In the genomic region with DNA sequence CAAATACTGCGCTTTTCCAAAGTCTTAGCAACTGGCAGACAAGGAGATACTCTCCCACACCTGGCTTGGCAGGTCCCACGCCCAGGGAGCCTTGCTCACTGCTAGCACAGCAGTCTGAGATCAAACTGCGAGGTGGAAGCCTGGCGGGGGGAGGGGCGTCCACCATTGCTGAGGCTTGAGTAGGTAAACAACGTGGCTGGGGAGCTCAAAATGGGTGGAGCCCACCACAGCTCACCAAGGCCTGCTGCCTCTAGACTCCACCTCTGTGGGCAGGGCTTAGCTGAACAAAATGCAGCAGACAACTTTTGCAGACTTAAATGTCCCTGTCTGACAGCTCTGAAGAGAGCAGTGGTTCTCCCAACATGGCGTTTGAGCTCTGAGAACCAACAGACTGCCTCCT, we compare ENCODE assay signal across 1 cellular context.
A peak's percentile ranks its signal among the peaks of the same experiment; 100 is the strongest.
TF ChIP-seq lines count a peak whose summit lies in the region.

No MANE protein-coding gene starts in this region.

TF ChIP-seq in HepG2, 621 proteins besides CTCF, POLR2A, EP300 and RAD21 (continued from another document and continues in another):
- TF ChIP-seq, protein P1, sequence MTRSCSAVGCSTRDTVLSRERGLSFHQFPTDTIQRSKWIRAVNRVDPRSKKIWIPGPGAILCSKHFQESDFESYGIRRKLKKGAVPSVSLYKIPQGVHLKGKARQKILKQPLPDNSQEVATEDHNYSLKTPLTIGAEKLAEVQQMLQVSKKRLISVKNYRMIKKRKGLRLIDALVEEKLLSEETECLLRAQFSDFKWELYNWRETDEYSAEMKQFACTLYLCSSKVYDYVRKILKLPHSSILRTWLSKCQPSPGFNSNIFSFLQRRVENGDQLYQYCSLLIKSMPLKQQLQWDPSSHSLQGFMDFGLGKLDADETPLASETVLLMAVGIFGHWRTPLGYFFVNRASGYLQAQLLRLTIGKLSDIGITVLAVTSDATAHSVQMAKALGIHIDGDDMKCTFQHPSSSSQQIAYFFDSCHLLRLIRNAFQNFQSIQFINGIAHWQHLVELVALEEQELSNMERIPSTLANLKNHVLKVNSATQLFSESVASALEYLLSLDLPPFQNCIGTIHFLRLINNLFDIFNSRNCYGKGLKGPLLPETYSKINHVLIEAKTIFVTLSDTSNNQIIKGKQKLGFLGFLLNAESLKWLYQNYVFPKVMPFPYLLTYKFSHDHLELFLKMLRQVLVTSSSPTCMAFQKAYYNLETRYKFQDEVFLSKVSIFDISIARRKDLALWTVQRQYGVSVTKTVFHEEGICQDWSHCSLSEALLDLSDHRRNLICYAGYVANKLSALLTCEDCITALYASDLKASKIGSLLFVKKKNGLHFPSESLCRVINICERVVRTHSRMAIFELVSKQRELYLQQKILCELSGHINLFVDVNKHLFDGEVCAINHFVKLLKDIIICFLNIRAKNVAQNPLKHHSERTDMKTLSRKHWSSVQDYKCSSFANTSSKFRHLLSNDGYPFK (CRISPR knock-in tag; IDR thresholded peaks at IDR 0.05; ENCODE audit: borderline replicate concordance), result peak; percentile 60; the same call in 1 of the 2 replicates
- TF ChIP-seq, protein P2, sequence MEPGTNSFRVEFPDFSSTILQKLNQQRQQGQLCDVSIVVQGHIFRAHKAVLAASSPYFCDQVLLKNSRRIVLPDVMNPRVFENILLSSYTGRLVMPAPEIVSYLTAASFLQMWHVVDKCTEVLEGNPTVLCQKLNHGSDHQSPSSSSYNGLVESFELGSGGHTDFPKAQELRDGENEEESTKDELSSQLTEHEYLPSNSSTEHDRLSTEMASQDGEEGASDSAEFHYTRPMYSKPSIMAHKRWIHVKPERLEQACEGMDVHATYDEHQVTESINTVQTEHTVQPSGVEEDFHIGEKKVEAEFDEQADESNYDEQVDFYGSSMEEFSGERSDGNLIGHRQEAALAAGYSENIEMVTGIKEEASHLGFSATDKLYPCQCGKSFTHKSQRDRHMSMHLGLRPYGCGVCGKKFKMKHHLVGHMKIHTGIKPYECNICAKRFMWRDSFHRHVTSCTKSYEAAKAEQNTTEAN (CRISPR knock-in tag; conservative IDR thresholded peaks at IDR 0.05), result no peak
- TF ChIP-seq HOXA3 (CRISPR knock-in tag; IDR thresholded peaks at IDR 0.05) (peak; percentile 57; the same call in 1 of the 2 replicates), MAF1 (CRISPR knock-in tag; IDR thresholded peaks at IDR 0.05; ENCODE audit: borderline replicate concordance) (peak; percentile 37; the same call in 1 of the 2 replicates), KLF6 (CRISPR knock-in tag; IDR thresholded peaks at IDR 0.05) (0 out of 2 replicates have a peak, but pooled peaks have one; percentile 27), HOMEZ (CRISPR knock-in tag; IDR thresholded peaks at IDR 0.05; ENCODE audit: low read depth) (0 out of 2 replicates have a peak, but pooled peaks have one; percentile 28), REPIN1 (CRISPR knock-in tag; IDR thresholded peaks at IDR 0.05; ENCODE audit: borderline replicate concordance, low read depth) (0 out of 2 replicates have a peak, but pooled peaks have one; percentile 15), FOXO1 (CRISPR knock-in tag; IDR thresholded peaks at IDR 0.05) (peak; percentile 56; the same call in 1 of the 2 replicates), ZHX1 (CRISPR knock-in tag; IDR thresholded peaks at IDR 0.05; ENCODE audit: low read depth) (no peak), THAP11 (CRISPR knock-in tag; IDR thresholded peaks at IDR 0.05) (no peak; the same call in 1 of the 2 replicates), MLLT10 (CRISPR knock-in tag; IDR thresholded peaks at IDR 0.05) (no peak), BCL6 (CRISPR knock-in tag; IDR thresholded peaks at IDR 0.05) (peak; percentile 15; the same call in 1 of the 2 replicates), SP5 (CRISPR knock-in tag; IDR thresholded peaks at IDR 0.05; ENCODE audit: borderline replicate concordance, low read depth) (peak; percentile 46; the same call in 1 of the 2 replicates), SAP130 (CRISPR knock-in tag; IDR thresholded peaks at IDR 0.05; ENCODE audit: low read depth) (peak; percentile 56), SP2 (CRISPR knock-in tag; IDR thresholded peaks at IDR 0.05) (no peak), RBAK (CRISPR knock-in tag; IDR thresholded peaks at IDR 0.05) (no peak), FLYWCH1 (CRISPR knock-in tag; IDR thresholded peaks at IDR 0.05) (no peak)
- TF ChIP-seq, protein P3, sequence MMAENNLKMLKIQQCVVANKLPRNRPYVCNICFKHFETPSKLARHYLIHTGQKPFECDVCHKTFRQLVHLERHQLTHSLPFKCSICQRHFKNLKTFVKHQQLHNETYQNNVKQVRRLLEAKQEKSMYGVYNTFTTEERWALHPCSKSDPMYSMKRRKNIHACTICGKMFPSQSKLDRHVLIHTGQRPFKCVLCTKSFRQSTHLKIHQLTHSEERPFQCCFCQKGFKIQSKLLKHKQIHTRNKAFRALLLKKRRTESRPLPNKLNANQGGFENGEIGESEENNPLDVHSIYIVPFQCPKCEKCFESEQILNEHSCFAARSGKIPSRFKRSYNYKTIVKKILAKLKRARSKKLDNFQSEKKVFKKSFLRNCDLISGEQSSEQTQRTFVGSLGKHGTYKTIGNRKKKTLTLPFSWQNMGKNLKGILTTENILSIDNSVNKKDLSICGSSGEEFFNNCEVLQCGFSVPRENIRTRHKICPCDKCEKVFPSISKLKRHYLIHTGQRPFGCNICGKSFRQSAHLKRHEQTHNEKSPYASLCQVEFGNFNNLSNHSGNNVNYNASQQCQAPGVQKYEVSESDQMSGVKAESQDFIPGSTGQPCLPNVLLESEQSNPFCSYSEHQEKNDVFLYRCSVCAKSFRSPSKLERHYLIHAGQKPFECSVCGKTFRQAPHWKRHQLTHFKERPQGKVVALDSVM (CRISPR knock-in tag; IDR thresholded peaks at IDR 0.05), result no peak
- TF ChIP-seq, protein P4, sequence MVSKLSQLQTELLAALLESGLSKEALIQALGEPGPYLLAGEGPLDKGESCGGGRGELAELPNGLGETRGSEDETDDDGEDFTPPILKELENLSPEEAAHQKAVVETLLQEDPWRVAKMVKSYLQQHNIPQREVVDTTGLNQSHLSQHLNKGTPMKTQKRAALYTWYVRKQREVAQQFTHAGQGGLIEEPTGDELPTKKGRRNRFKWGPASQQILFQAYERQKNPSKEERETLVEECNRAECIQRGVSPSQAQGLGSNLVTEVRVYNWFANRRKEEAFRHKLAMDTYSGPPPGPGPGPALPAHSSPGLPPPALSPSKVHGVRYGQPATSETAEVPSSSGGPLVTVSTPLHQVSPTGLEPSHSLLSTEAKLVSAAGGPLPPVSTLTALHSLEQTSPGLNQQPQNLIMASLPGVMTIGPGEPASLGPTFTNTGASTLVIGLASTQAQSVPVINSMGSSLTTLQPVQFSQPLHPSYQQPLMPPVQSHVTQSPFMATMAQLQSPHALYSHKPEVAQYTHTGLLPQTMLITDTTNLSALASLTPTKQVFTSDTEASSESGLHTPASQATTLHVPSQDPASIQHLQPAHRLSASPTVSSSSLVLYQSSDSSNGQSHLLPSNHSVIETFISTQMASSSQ (IDR thresholded peaks at IDR 0.05; ENCODE audit: low read depth), result no peak
- TF ChIP-seq, protein P4 (CRISPR knock-in tag; IDR thresholded peaks at IDR 0.05; ENCODE audit: borderline replicate concordance), result peak; percentile 55; the same call in 1 of the 2 replicates
- TF ChIP-seq, protein P5, sequence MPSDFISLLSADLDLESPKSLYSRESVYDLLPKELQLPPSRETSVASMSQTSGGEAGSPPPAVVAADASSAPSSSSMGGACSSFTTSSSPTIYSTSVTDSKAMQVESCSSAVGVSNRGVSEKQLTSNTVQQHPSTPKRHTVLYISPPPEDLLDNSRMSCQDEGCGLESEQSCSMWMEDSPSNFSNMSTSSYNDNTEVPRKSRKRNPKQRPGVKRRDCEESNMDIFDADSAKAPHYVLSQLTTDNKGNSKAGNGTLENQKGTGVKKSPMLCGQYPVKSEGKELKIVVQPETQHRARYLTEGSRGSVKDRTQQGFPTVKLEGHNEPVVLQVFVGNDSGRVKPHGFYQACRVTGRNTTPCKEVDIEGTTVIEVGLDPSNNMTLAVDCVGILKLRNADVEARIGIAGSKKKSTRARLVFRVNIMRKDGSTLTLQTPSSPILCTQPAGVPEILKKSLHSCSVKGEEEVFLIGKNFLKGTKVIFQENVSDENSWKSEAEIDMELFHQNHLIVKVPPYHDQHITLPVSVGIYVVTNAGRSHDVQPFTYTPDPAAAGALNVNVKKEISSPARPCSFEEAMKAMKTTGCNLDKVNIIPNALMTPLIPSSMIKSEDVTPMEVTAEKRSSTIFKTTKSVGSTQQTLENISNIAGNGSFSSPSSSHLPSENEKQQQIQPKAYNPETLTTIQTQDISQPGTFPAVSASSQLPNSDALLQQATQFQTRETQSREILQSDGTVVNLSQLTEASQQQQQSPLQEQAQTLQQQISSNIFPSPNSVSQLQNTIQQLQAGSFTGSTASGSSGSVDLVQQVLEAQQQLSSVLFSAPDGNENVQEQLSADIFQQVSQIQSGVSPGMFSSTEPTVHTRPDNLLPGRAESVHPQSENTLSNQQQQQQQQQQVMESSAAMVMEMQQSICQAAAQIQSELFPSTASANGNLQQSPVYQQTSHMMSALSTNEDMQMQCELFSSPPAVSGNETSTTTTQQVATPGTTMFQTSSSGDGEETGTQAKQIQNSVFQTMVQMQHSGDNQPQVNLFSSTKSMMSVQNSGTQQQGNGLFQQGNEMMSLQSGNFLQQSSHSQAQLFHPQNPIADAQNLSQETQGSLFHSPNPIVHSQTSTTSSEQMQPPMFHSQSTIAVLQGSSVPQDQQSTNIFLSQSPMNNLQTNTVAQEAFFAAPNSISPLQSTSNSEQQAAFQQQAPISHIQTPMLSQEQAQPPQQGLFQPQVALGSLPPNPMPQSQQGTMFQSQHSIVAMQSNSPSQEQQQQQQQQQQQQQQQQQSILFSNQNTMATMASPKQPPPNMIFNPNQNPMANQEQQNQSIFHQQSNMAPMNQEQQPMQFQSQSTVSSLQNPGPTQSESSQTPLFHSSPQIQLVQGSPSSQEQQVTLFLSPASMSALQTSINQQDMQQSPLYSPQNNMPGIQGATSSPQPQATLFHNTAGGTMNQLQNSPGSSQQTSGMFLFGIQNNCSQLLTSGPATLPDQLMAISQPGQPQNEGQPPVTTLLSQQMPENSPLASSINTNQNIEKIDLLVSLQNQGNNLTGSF (CRISPR knock-in tag; IDR thresholded peaks at IDR 0.05), result no peak
- TF ChIP-seq, protein P6, sequence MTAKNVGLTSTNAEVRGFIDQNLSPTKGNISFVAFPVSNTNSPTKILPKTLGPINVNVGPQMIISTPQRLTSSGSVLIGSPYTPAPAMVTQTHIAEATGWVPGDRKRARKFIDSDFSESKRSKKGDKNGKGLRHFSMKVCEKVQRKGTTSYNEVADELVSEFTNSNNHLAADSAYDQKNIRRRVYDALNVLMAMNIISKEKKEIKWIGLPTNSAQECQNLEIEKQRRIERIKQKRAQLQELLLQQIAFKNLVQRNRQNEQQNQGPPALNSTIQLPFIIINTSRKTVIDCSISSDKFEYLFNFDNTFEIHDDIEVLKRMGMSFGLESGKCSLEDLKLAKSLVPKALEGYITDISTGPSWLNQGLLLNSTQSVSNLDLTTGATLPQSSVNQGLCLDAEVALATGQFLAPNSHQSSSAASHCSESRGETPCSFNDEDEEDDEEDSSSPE (CRISPR knock-in tag; IDR thresholded peaks at IDR 0.05), result 0 out of 2 replicates have a peak, but pooled peaks have one; percentile 18
- TF ChIP-seq, protein P7, sequence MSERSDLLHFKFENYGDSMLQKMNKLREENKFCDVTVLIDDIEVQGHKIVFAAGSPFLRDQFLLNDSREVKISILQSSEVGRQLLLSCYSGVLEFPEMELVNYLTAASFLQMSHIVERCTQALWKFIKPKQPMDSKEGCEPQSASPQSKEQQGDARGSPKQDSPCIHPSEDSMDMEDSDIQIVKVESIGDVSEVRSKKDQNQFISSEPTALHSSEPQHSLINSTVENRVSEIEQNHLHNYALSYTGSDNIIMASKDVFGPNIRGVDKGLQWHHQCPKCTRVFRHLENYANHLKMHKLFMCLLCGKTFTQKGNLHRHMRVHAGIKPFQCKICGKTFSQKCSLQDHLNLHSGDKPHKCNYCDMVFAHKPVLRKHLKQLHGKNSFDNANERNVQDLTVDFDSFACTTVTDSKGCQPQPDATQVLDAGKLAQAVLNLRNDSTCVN (CRISPR knock-in tag; IDR thresholded peaks at IDR 0.05; ENCODE audit: borderline replicate concordance), result no peak; the same call in 1 of the 2 replicates
